ENCODE assay signal across 9 cellular contexts in the genomic region with DNA sequence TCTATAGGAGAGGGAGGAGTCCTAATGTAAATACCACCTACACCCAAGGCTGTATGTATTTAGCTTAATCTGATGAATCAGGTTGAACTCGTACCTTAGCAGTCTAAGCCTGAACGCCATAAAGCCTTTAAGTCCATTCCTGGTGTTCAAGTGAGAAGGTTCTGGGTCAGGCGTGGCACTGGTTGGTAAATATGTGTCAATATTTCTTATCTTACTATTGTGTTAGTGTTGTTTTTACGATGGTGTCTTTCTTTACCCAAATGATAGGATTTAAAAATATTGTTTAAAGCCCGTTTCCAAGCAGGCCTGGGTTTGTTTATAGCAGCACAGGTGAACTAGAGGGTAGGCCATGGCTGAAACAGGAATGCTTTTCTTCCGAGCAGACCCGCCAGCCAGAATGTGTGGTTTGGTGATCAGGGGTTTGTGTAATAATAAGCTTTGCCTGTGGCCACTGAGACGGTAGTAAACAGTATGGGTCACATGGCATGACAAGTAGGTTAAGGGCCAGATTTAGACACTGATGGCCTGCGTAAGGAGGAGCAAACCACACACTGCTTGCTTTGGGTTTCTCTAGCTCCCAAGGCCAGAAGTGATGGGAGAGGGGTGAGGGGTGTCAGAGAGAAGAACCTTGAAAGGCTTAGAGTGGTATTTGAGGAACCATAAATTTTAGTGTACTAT. TPM values are rescaled to one million over a fixed set of nuclear protein-coding genes. Genes with fewer than 3 reads are reported as not detected.
DNase-seq lines count a peak whose midpoint lies in the region; ATAC-seq and TF ChIP-seq lines count a peak whose summit lies in the region.
"Had no signal": no experiment of that assay in that cellular context is flagged by ENCODE, and none has a peak within 500 bp of the region (broad histone marks: within the 10 kb centered on the region; RNA-seq: fewer than 3 reads in every experiment).

No MANE protein-coding gene starts in this region.

- peak overlapping the region; percentile 63 to 82 for H3K27ac Mint-ChIP-seq in natural killer cell treated with Interleukin-12 subunit alpha and Interleukin-12 subunit beta and Interleukin-15 and Interleukin-18, amount 100 ng/mL, for 72 hours
- H3K27ac Mint-ChIP-seq in naive thymus-derived CD8-positive, alpha-beta T cell: peak overlapping the region in 5 of 10 donors; percentile 12 to 77 (median 71)

- TF ChIP-seq CTCF in NB4 (IDR thresholded peaks at IDR 0.05; ENCODE audit: low read depth, low read length): no peak
- TF ChIP-seq CTCF in coronary artery (IDR thresholded peaks at IDR 0.05): no peak

- H3K27ac ChIP-seq in coronary artery: peak overlapping the region; percentile 1 to 69

- H3K4me3 ChIP-seq in NB4 (ENCODE audit: low read depth, low read length): no peak overlapping the region
- H3K4me3 ChIP-seq in coronary artery: peak overlapping the region; percentile 11

- no peak for TF ChIP-seq POLR2A in NB4 (IDR thresholded peaks at IDR 0.05; ENCODE audit: extremely low read depth, insufficient read length)

- no peaks in the 10 kb centered on the region for H3K27me3 Mint-ChIP-seq in natural killer cell treated with Interleukin-12 subunit alpha and Interleukin-12 subunit beta and Interleukin-15 and Interleukin-18, amount 100 ng/mL, for 72 hours
- H3K27me3 Mint-ChIP-seq in naive thymus-derived CD8-positive, alpha-beta T cell: no peaks in the 10 kb centered on the region

- ATAC-seq in natural killer cell treated with Interleukin-12 subunit alpha and Interleukin-12 subunit beta and Interleukin-15 and Interleukin-18, amount 100 ng/mL, for 72 hours: peak in 1 of 2 donors; percentile 41
- no peak for ATAC-seq in naive thymus-derived CD8-positive, alpha-beta T cell
- no peak for ATAC-seq in HG03025 (IDR thresholded peaks at IDR 0.05; ENCODE audit: low FRiP score, unreplicated experiment)
- ATAC-seq in HG03342 (IDR thresholded peaks at IDR 0.05; ENCODE audit: unreplicated experiment): no peak

- POLR2A ChIA-PET in naive thymus-derived CD8-positive, alpha-beta T cell (lab: Charles Lee): interaction anchor here (0.6 to 0.7 kb wide), 2 partner anchors 684 to 1579 kb away, joined by 3 to 5 read pairs; no protein-coding TSS in a partner anchor

- H3K4me1 Mint-ChIP-seq in natural killer cell treated with Interleukin-12 subunit alpha and Interleukin-12 subunit beta and Interleukin-15 and Interleukin-18, amount 100 ng/mL, for 72 hours (ENCODE audit: low read depth in 2 of 2): peaks cover 30 to 44% of the 10 kb centered on the region in 2 donors
- peaks cover 20 to 53% (median 48%) of the 10 kb centered on the region in 4 donors for H3K4me1 Mint-ChIP-seq in naive thymus-derived CD8-positive, alpha-beta T cell

- H3K36me3 Mint-ChIP-seq in natural killer cell treated with Interleukin-12 subunit alpha and Interleukin-12 subunit beta and Interleukin-15 and Interleukin-18, amount 100 ng/mL, for 72 hours: no peaks in the 10 kb centered on the region
- H3K36me3 Mint-ChIP-seq in naive thymus-derived CD8-positive, alpha-beta T cell: no peaks in the 10 kb centered on the region

- peak overlapping the region; percentile 36 for H3K4me3 Mint-ChIP-seq in natural killer cell treated with Interleukin-12 subunit alpha and Interleukin-12 subunit beta and Interleukin-15 and Interleukin-18, amount 100 ng/mL, for 72 hours
- peak overlapping the region in 2 of 10 donors; percentile 22 to 66 for H3K4me3 Mint-ChIP-seq in naive thymus-derived CD8-positive, alpha-beta T cell

- in situ Hi-C loops in Caki2 (cut with HindIII; ENCODE audit: low pct_unique_long_range_greater_than_20kb, low sequenced_read_pairs): no loop called here

- DNase-seq in Caki2 (ENCODE audit: low read depth) (peak; percentile 67), NB4 (ENCODE audit: low read depth) (peak; percentile 59), coronary artery (ENCODE audit: low spot score) (no peak), NCI-H774 (lab: John Stamatoyannopoulos, UW) (no peak)
- no peak for DNase-seq in natural killer cell treated with Interleukin-12 subunit alpha and Interleukin-12 subunit beta and Interleukin-15 and Interleukin-18, amount 100 ng/mL, for 72 hours (ENCODE audit: low spot score)
- DNase-seq in naive thymus-derived CD8-positive, alpha-beta T cell: no peak
- DNase-seq: hippocampal formation had no signal

- H3K9me3 Mint-ChIP-seq in natural killer cell treated with Interleukin-12 subunit alpha and Interleukin-12 subunit beta and Interleukin-15 and Interleukin-18, amount 100 ng/mL, for 72 hours: no peaks in the 10 kb centered on the region
- H3K9me3 Mint-ChIP-seq in naive thymus-derived CD8-positive, alpha-beta T cell: no peaks in the 10 kb centered on the region

RNA-seq across cellular contexts. Expression of a gene that starts 3.3 kb away (rescaled TPM):
- 65.8 and 66.0 TPM in 2 replicates for total RNA-seq in Caki2 (2014; rRNA removed; shearing (Covaris generic); ENCODE audit: low replicate concordance)
- total RNA-seq in natural killer cell treated with Interleukin-12 subunit alpha and Interleukin-12 subunit beta and Interleukin-15 and Interleukin-18, amount 100 ng/mL, for 72 hours: 100 to 1,000 TPM in 1 of 2 donors, 10 to 100 TPM in 1; 69.9 to 106 TPM
- total RNA-seq in naive thymus-derived CD8-positive, alpha-beta T cell: 100 to 1,000 TPM; 102 to 108 TPM
- 10 to 100 TPM in 2 of 3 donors, 1 to 10 TPM in 1; 8.4 to 23.5 (median 11.5) TPM for polyA plus RNA-seq in naive thymus-derived CD8-positive, alpha-beta T cell

RNA-seq across cellular contexts. Expression of a gene that starts 54.3 kb away (rescaled TPM):
- 113 and 118 TPM in 2 replicates for total RNA-seq in Caki2 (2014; rRNA removed; shearing (Covaris generic); ENCODE audit: low replicate concordance)
- total RNA-seq in natural killer cell treated with Interleukin-12 subunit alpha and Interleukin-12 subunit beta and Interleukin-15 and Interleukin-18, amount 100 ng/mL, for 72 hours: 100 to 1,000 TPM; 198 to 235 TPM
- 100 to 1,000 TPM; 143 to 145 TPM for total RNA-seq in naive thymus-derived CD8-positive, alpha-beta T cell
- polyA plus RNA-seq in naive thymus-derived CD8-positive, alpha-beta T cell: 100 to 1,000 TPM; 130 to 162 (median 154) TPM

RNA-seq across cellular contexts. Expression of a gene that starts 55.6 kb away (rescaled TPM):
- total RNA-seq in Caki2 (2014; rRNA removed; shearing (Covaris generic); ENCODE audit: low replicate concordance): 12.9 and 16.9 TPM in 2 replicates
- total RNA-seq in natural killer cell treated with Interleukin-12 subunit alpha and Interleukin-12 subunit beta and Interleukin-15 and Interleukin-18, amount 100 ng/mL, for 72 hours: under 1 TPM; 0.33 to 0.98 TPM
- total RNA-seq in naive thymus-derived CD8-positive, alpha-beta T cell: under 1 TPM; 0.65 to 0.80 TPM
- polyA plus RNA-seq in naive thymus-derived CD8-positive, alpha-beta T cell: under 1 TPM; 0.05 to 0.62 (median 0.61) TPM

RNA-seq across cellular contexts. Expression of a gene that starts 56.6 kb away (rescaled TPM):
- total RNA-seq in Caki2 (2014; rRNA removed; shearing (Covaris generic); ENCODE audit: low replicate concordance): 53.3 and 78.0 TPM in 2 replicates
- 100 to 1,000 TPM in 1 of 2 donors, 10 to 100 TPM in 1; 37.5 to 106 TPM for total RNA-seq in natural killer cell treated with Interleukin-12 subunit alpha and Interleukin-12 subunit beta and Interleukin-15 and Interleukin-18, amount 100 ng/mL, for 72 hours
- total RNA-seq in naive thymus-derived CD8-positive, alpha-beta T cell: 10 to 100 TPM; 53.1 to 54.4 TPM
- polyA plus RNA-seq in naive thymus-derived CD8-positive, alpha-beta T cell: 100 to 1,000 TPM in 2 of 3 donors, 10 to 100 TPM in 1; 98.2 to 121 (median 103) TPM

Comparison
In these comparisons a context has a peak if more than half of its experiments do, and no peak if none do; other contexts are left out.
1. DNase-seq: peak in Caki2 (single experiment) and NB4 (single experiment); none in coronary artery (single experiment), natural killer cell treated with Interleukin-12 subunit alpha and Interleukin-12 subunit beta and Interleukin-15 and Interleukin-18, amount 100 ng/mL, for 72 hours (single experiment), NCI-H774 (single experiment) and naive thymus-derived CD8-positive, alpha-beta T cell (0 of 10).